In the genomic region with DNA sequence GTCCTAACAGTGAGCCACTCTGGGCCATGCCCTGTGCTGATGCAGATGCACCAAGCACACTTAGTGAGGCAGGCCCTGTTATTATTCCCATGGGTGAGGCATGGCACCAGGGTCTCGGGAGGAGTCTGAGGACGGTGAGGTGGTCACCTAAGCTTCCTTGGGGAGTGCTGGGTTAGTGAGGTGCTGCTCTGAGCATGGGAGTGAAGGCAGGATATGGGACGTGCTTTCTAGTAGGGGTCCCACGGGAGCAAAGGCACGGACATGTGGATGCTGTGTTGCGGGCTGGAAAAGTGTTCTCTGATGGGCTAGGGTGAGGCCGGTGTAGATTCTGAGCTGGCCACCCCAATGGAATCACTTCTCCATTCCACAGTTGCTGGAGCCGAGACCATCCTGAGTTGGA, we compare ENCODE assay signal across 19 cellular contexts.
"Had no signal": no experiment of that assay in that cellular context is flagged by ENCODE, and none has a peak within 500 bp of the region (broad histone marks: within the 10 kb centered on the region; RNA-seq: fewer than 3 reads in every experiment).

No MANE protein-coding gene starts in this region.

- H3K36me3 ChIP-seq: left ventricle myocardium inferior, lower lobe of right lung, neural progenitor cell, right lobe of liver, spleen, tibial nerve had no signal

- H3K27ac ChIP-seq: left ventricle myocardium inferior, lower lobe of right lung, neural progenitor cell, parathyroid adenoma, psoas muscle, right lobe of liver, spleen, tibial nerve had no signal

- H3K9me3 ChIP-seq: left ventricle myocardium inferior, lower lobe of right lung, psoas muscle, right lobe of liver, spleen, tibial nerve had no signal

- DNase-seq: immature natural killer cell; kidney; left cardiac atrium; left ventricle myocardium inferior; midbrain; occipital lobe; psoas muscle; retina; spleen; stimulated activated CD4-positive, alpha-beta T cell treated with anti-CD3 and anti-CD28 coated beads, Interleukin-15, amount 100 ng/mL, for 24 hours; stimulated activated CD4-positive, alpha-beta T cell treated with anti-CD3 and anti-CD28 coated beads, Interleukin-1b, Interleukin-23, amount 100 ng/mL, for 48 hours; stimulated activated CD4-positive, alpha-beta T cell treated with anti-CD3 and anti-CD28 coated beads, Interleukin-4, amount 100 ng/mL, for 24 hours had no signal

- ATAC-seq: left cardiac atrium; lower lobe of right lung; natural killer cell treated with Interleukin-12 subunit alpha and Interleukin-12 subunit beta and Interleukin-15 and Interleukin-18, amount 100 ng/mL, for 72 hours; psoas muscle; right lobe of liver; stimulated activated memory B cell treated with anti-CD40 and anti-IgM and Interleukin-4, amounts not matched to agents 10 μg/mL and 1 μg/mL and 100 μg/mL, for 72 hours had no signal

- H3K4me3 ChIP-seq: left ventricle myocardium inferior, lower lobe of right lung, neural progenitor cell, psoas muscle, right lobe of liver, spleen, tibial nerve had no signal

- H3K4me1 ChIP-seq: left ventricle myocardium inferior, lower lobe of right lung, neural progenitor cell, parathyroid adenoma, psoas muscle, right lobe of liver, spleen, tibial nerve had no signal

- H3K27me3 ChIP-seq: right lobe of liver had no signal
